Comparison of ENCODE assay signal across 21 cellular contexts in genomic region chr6:106805017-106805335, GRCh38.
"Had no signal": no experiment of that assay in that cellular context is flagged by ENCODE, and none has a peak within 500 bp of the region (broad histone marks: within the 10 kb centered on the region; RNA-seq: fewer than 3 reads in every experiment).

No MANE protein-coding gene starts in this region.

- DNase-seq: activated CD4-positive, alpha-beta T cell treated with anti-CD3 and anti-CD28 coated beads, Interleukin-2, amount 10 ng/mL, durations not matched to agents 24 days and 14 days; activated CD8-positive, alpha-beta memory T cell treated with anti-CD3 and anti-CD28 coated beads, Interleukin-2, amount 50 U/mL, for 4 hours; activated CD8-positive, alpha-beta T cell treated with anti-CD3 and anti-CD28 coated beads, Interleukin-2, amount 10 ng/mL, durations not matched to agents 7 days and 5 days; activated naive CD4-positive, alpha-beta T cell treated with anti-CD3 and anti-CD28 coated beads, Interleukin-2, amount 10 ng/mL, durations not matched to agents 7 days and 5 days; activated naive CD8-positive, alpha-beta T cell treated with anti-CD3 and anti-CD28 coated beads, Interleukin-2, amount 50 U/mL, for 24 hours; activated T-cell treated with anti-CD3 and anti-CD28 coated beads, Interleukin-2, amount 50 U/mL, for 4 hours; anterior cingulate cortex; colonic mucosa; foreskin keratinocyte; left ventricle myocardium inferior; mammary epithelial cell; naive thymus-derived CD8-positive, alpha-beta T cell; right lobe of liver; stimulated activated CD4-positive, alpha-beta T cell treated with anti-CD3 and anti-CD28 coated beads, Interleukin-15, amount 100 ng/mL, for 24 hours; stimulated activated CD4-positive, alpha-beta T cell treated with anti-CD3 and anti-CD28 coated beads, Interleukin-2, amount 100 ng/mL, for 48 hours; stomach; upper lobe of right lung had no signal

- H3K36me3 Mint-ChIP-seq: activated naive CD4-positive, alpha-beta T cell treated with anti-CD3 and anti-CD28 coated beads, Interleukin-2, amount 10 ng/mL, durations not matched to agents 7 days and 5 days had no signal

- H3K4me3 Mint-ChIP-seq: activated CD4-positive, alpha-beta T cell treated with anti-CD3 and anti-CD28 coated beads, Interleukin-2, amount 10 ng/mL, durations not matched to agents 24 days and 14 days; activated CD8-positive, alpha-beta T cell treated with anti-CD3 and anti-CD28 coated beads, Interleukin-2, amount 10 ng/mL, durations not matched to agents 7 days and 5 days; activated naive CD4-positive, alpha-beta T cell treated with anti-CD3 and anti-CD28 coated beads, Interleukin-2, amount 10 ng/mL, durations not matched to agents 7 days and 5 days; activated naive CD8-positive, alpha-beta T cell treated with anti-CD3 and anti-CD28 coated beads, Interleukin-2, amount 50 U/mL, for 24 hours; activated T-cell treated with anti-CD3 and anti-CD28 coated beads, Interleukin-2, amount 50 U/mL, for 4 hours; central memory CD8-positive, alpha-beta T cell; naive thymus-derived CD8-positive, alpha-beta T cell; T-helper 2 cell treated with Interferon-gamma antibody and Interleukin-4, amounts not matched to agents 5 μg/mL and 100 μg/mL, for 36 hours had no signal

- H3K4me1 Mint-ChIP-seq: activated CD4-positive, alpha-beta T cell treated with anti-CD3 and anti-CD28 coated beads, Interleukin-2, amount 10 ng/mL, durations not matched to agents 24 days and 14 days; activated naive CD4-positive, alpha-beta T cell treated with anti-CD3 and anti-CD28 coated beads, Interleukin-2, amount 10 ng/mL, durations not matched to agents 7 days and 5 days; activated naive CD8-positive, alpha-beta T cell treated with anti-CD3 and anti-CD28 coated beads, Interleukin-2, amount 50 U/mL, for 24 hours; central memory CD8-positive, alpha-beta T cell; naive thymus-derived CD8-positive, alpha-beta T cell had no signal

- ATAC-seq: activated CD8-positive, alpha-beta T cell treated with anti-CD3 and anti-CD28 coated beads, Interleukin-2, amount 10 ng/mL, durations not matched to agents 7 days and 5 days; activated naive CD8-positive, alpha-beta T cell treated with anti-CD3 and anti-CD28 coated beads, Interleukin-2, amount 50 U/mL, for 24 hours; activated T-cell treated with anti-CD3 and anti-CD28 coated beads, Interleukin-2, amount 50 U/mL, for 4 hours; foreskin keratinocyte; naive thymus-derived CD8-positive, alpha-beta T cell; upper lobe of right lung had no signal

- H3K27ac ChIP-seq: colonic mucosa, foreskin keratinocyte, left ventricle myocardium inferior, neutrophil, right lobe of liver, stomach, upper lobe of right lung had no signal

- H3K36me3 ChIP-seq: colonic mucosa, left ventricle myocardium inferior, neutrophil, pancreas, right lobe of liver, stomach, upper lobe of right lung had no signal

- H3K4me3 ChIP-seq: colonic mucosa, left ventricle myocardium inferior, pancreas, right lobe of liver, stomach, upper lobe of right lung had no signal

- H3K27me3 ChIP-seq: colonic mucosa, foreskin keratinocyte, neutrophil, pancreas, right lobe of liver, stomach, upper lobe of right lung had no signal

- H3K27ac Mint-ChIP-seq: activated CD4-positive, alpha-beta T cell treated with anti-CD3 and anti-CD28 coated beads, Interleukin-2, amount 10 ng/mL, durations not matched to agents 24 days and 14 days; activated CD8-positive, alpha-beta T cell treated with anti-CD3 and anti-CD28 coated beads, Interleukin-2, amount 10 ng/mL, durations not matched to agents 7 days and 5 days; activated naive CD4-positive, alpha-beta T cell treated with anti-CD3 and anti-CD28 coated beads, Interleukin-2, amount 10 ng/mL, durations not matched to agents 7 days and 5 days; activated naive CD8-positive, alpha-beta T cell treated with anti-CD3 and anti-CD28 coated beads, Interleukin-2, amount 50 U/mL, for 24 hours; naive thymus-derived CD8-positive, alpha-beta T cell; T-helper 2 cell treated with Interferon-gamma antibody and Interleukin-4, amounts not matched to agents 5 μg/mL and 100 μg/mL, for 36 hours had no signal

- H3K4me1 ChIP-seq: colonic mucosa, left ventricle myocardium inferior, upper lobe of right lung had no signal

- H3K9me3 ChIP-seq: neutrophil, pancreas had no signal
